1 cellular context compared by ENCODE assay signal in genomic region chr17:48002208-48002919, GRCh38.
A peak's percentile ranks its signal among the peaks of the same experiment; 100 is the strongest.
TF ChIP-seq lines count a peak whose summit lies in the region.

No MANE protein-coding gene starts in this region.

TF ChIP-seq in GM12878, 131 proteins besides CTCF, POLR2A, EP300 and RAD21 (continued from another document and continues in another):
- TF ChIP-seq ZBTB33 (IDR thresholded peaks at IDR 0.05) (no peak), CUX1 (IDR thresholded peaks at IDR 0.05; ENCODE audit: insufficient replicate concordance, low read depth, low read length) (peak; percentile 62), IKZF1 (conservative IDR thresholded peaks at IDR 0.05) (peak; percentile 80), ZNF217 (IDR thresholded peaks at IDR 0.05) (no peak), KDM1A (IDR thresholded peaks at IDR 0.05; ENCODE audit: borderline replicate concordance) (no peak), MXI1 (IDR thresholded peaks at IDR 0.05; ENCODE audit: low read depth, low read length) (peak; percentile 58; the same call in 1 of the 2 replicates), SREBF2 (IDR thresholded peaks at IDR 0.05; ENCODE audit: low read length) (no peak), E4F1 (IDR thresholded peaks at IDR 0.05; ENCODE audit: borderline replicate concordance, partially characterized antibody) (no peak), KAT2A (conservative IDR thresholded peaks at IDR 0.05; ENCODE audit: control insufficient read depth, low read depth, low read length) (no peak), MEF2B (IDR thresholded peaks at IDR 0.05; ENCODE audit: partially characterized antibody, poor library complexity, severe bottlenecking) (peak; percentile 79), HCFC1 (IDR thresholded peaks at IDR 0.05; ENCODE audit: low read length) (no peak), POLR2AphosphoS5 (IDR thresholded peaks at IDR 0.05; ENCODE audit: low read length) (peak; percentile 53; the same call in 1 of the 2 replicates), NR2F1 (conservative IDR thresholded peaks at IDR 0.05) (peak; percentile 83), ZBTB11 (CRISPR knock-in tag; IDR thresholded peaks at IDR 0.05) (no peak), IRF4 (IDR thresholded peaks at IDR 0.05; ENCODE audit: low read depth, low read length) (0 out of 2 replicates have a peak, but pooled peaks have one; percentile 56), REST (IDR thresholded peaks at IDR 0.05; ENCODE audit: low read depth, low read length) (no peak), HSF1 (IDR thresholded peaks at IDR 0.05; ENCODE audit: low read depth, low read length) (no peak), HDGF (IDR thresholded peaks at IDR 0.05) (peak; percentile 87), MEF2A (IDR thresholded peaks at IDR 0.05; ENCODE audit: insufficient read depth, low read depth, low read length) (0 out of 2 replicates have a peak, but pooled peaks have one; percentile 6), ZNF592 (IDR thresholded peaks at IDR 0.05) (no peak), MYB (IDR thresholded peaks at IDR 0.05; ENCODE audit: borderline replicate concordance, low read depth, low read length) (no peak), BCL3 (IDR thresholded peaks at IDR 0.05; ENCODE audit: borderline replicate concordance, insufficient read depth, low read depth, low read length, poor library complexity, severe bottlenecking) (peak; percentile 44), NR2C2 (IDR thresholded peaks at IDR 0.05; ENCODE audit: borderline replicate concordance, control insufficient read depth, insufficient read length, low read depth) (no peak), SREBF1 (IDR thresholded peaks at IDR 0.05; ENCODE audit: low read length) (no peak), HDAC2 (IDR thresholded peaks at IDR 0.05) (no peak), ZNF207 (IDR thresholded peaks at IDR 0.05; ENCODE audit: borderline replicate concordance) (no peak; the same call in 1 of the 2 replicates), YY1 (IDR thresholded peaks at IDR 0.05; ENCODE audit: low read depth, low read length) (peak; percentile 82), SMAD5 (IDR thresholded peaks at IDR 0.05; ENCODE audit: low read depth) (no peak), CEBPB (IDR thresholded peaks at IDR 0.05; ENCODE audit: borderline replicate concordance in 1 of 2, low read depth in 2 of 2, low read length in 2 of 2) (no peak), EZH2 (IDR thresholded peaks at IDR 0.05; ENCODE audit: borderline replicate concordance, control insufficient read depth, low read depth, low read length) (no peak), CREM (IDR thresholded peaks at IDR 0.05; ENCODE audit: low read depth) (peak; percentile 46; the same call in 1 of the 2 replicates)
